Comparison of ENCODE assay signal across 19 cellular contexts in the genomic region with DNA sequence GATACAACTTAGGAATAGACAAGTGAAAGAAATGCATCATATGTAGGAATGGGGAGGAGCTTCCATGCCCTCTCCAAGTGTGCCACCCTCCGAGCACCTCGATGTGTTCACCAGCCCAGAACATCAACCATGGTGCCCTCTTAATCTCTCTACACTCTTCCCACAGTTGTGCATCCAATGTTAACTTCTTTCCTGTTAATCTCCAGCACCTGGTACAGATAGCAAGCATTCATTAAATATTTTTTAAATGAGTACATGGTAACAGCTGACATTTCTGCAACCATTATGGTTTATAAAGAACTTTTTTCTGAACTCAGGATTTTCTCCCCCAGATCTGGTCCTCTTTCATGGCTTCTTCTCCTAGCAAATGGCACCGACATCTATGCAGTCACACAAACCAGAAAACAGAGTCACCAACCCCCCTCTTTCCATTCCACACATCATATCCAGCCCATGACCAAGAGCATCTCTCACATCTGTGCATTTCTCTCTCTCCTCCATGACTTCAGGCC.
"Had no signal": no experiment of that assay in that cellular context is flagged by ENCODE, and none has a peak within 500 bp of the region (broad histone marks: within the 10 kb centered on the region; RNA-seq: fewer than 3 reads in every experiment).

No MANE protein-coding gene starts in this region.

- ATAC-seq: gastroesophageal sphincter, left lung, lower lobe of right lung, psoas muscle, right cardiac atrium had no signal

- H3K4me1 ChIP-seq: colonic mucosa, esophagus squamous epithelium, gastroesophageal sphincter, left lung, lower lobe of right lung, suprapubic skin, tibial artery, upper lobe of left lung, uterus had no signal

- DNase-seq: colonic mucosa; dermis blood vessel endothelial cell; esophagus squamous epithelium; foreskin fibroblast; glutamatergic neuron; islet precursor cell; left lung; lower lobe of right lung; naive B cell; psoas muscle; right cardiac atrium; stimulated activated CD4-positive, alpha-beta T cell treated with anti-CD3 and anti-CD28 coated beads, Interleukin-2, amount 100 ng/mL, for 48 hours; stimulated activated naive CD4-positive, alpha-beta T cell treated with Interleukin-2 at 50 U/mL for 16 hours; tibial artery; upper lobe of left lung; uterus had no signal

- H3K9me3 ChIP-seq: colonic mucosa, esophagus squamous epithelium, gastroesophageal sphincter, left lung, lower lobe of right lung, psoas muscle, suprapubic skin, tibial artery, upper lobe of left lung, uterus had no signal

- H3K27me3 ChIP-seq: colonic mucosa, upper lobe of left lung, uterus had no signal

- H3K4me3 ChIP-seq: colonic mucosa, esophagus squamous epithelium, gastroesophageal sphincter, left lung, lower lobe of right lung, psoas muscle, smooth muscle cell, suprapubic skin, tibial artery, upper lobe of left lung, uterus had no signal

- H3K36me3 ChIP-seq: colonic mucosa, esophagus squamous epithelium, gastroesophageal sphincter, left lung, lower lobe of right lung, suprapubic skin, tibial artery, upper lobe of left lung, uterus had no signal

- H3K27ac ChIP-seq: colonic mucosa, esophagus squamous epithelium, gastroesophageal sphincter, left lung, lower lobe of right lung, psoas muscle, suprapubic skin, tibial artery, upper lobe of left lung, uterus had no signal

- H3K4me2 ChIP-seq: smooth muscle cell had no signal
